12 cellular contexts compared by ENCODE assay signal in genomic region chr4:182642831-182643230, GRCh38.
DNase-seq lines count a peak whose midpoint lies in the region; ATAC-seq and TF ChIP-seq lines count a peak whose summit lies in the region.
"Had no signal": no experiment of that assay in that cellular context is flagged by ENCODE, and none has a peak within 500 bp of the region (broad histone marks: within the 10 kb centered on the region; RNA-seq: fewer than 3 reads in every experiment).

No MANE protein-coding gene starts in this region.

- TF ChIP-seq CTCF in fibroblast of pulmonary artery (IDR thresholded peaks at IDR 0.05; ENCODE audit: low read length, missing control alignments) (peak; percentile 55), upper lobe of right lung (IDR thresholded peaks at IDR 0.05) (no peak)

- intact Hi-C loops in upper lobe of right lung (cut with DNase I), result no loop called here

- H3K4me3 ChIP-seq in fibroblast of pulmonary artery (replicated peaks; ENCODE audit: low read depth, low read length) (no peak overlapping the region), upper lobe of right lung (no peak overlapping the region)
- H3K4me3 ChIP-seq: sigmoid colon had no signal

- no peaks in the 10 kb centered on the region for H3K36me3 ChIP-seq in upper lobe of right lung
- H3K36me3 ChIP-seq: sigmoid colon had no signal

- no peaks in the 10 kb centered on the region for H3K9me3 ChIP-seq in upper lobe of right lung

- peak; percentile 62 for ATAC-seq in GM21367 (IDR thresholded peaks at IDR 0.05; ENCODE audit: unreplicated experiment)
- no peak for ATAC-seq in upper lobe of right lung

- DNase-seq in AG20443 (ENCODE audit: low spot score) (peak; percentile 14), LoVo (ENCODE audit: low spot score) (peak; percentile 16), fibroblast of pulmonary artery (ENCODE audit: low read depth) (peak; percentile 76), upper lobe of right lung (no peak), SIG-M5 treated with dmso at 0.1 percent for 504 hours (lab: John Stamatoyannopoulos, UW; ENCODE audit: unreplicated experiment) (no peak), COLO668 (lab: John Stamatoyannopoulos, UW; ENCODE audit: unreplicated experiment) (no peak)
- DNase-seq in stimulated activated naive CD4-positive, alpha-beta T cell (lab: John Stamatoyannopoulos, UW), result no peak
- DNase-seq: activated naive CD8-positive, alpha-beta T cell treated with anti-CD3 and anti-CD28 coated beads, Interleukin-2, amount 10 ng/mL, durations not matched to agents 7 days and 5 days; GOT3; NCI-H1092 treated with DMSO at 0.1 percent for 48 hours; sigmoid colon had no signal

- no peaks in the 10 kb centered on the region for H3K27me3 ChIP-seq in upper lobe of right lung
- H3K27me3 ChIP-seq: sigmoid colon had no signal

- H3K4me1 ChIP-seq in upper lobe of right lung, result no peaks in the 10 kb centered on the region

- no peak overlapping the region for H3K27ac ChIP-seq in upper lobe of right lung

Comparison
In these comparisons a context has a peak if more than half of its experiments do, and no peak if none do; other contexts are left out.
1. DNase-seq: peak in AG20443 (single experiment), LoVo (single experiment) and fibroblast of pulmonary artery (single experiment); none in upper lobe of right lung (single experiment), SIG-M5 treated with dmso at 0.1 percent for 504 hours (single experiment), stimulated activated naive CD4-positive, alpha-beta T cell (0 of 6) and COLO668 (single experiment).